In genomic region chr15:67107014-67107812, GRCh38 we compare ENCODE assay signal across 8 cellular contexts. TPM values are rescaled to one million over a fixed set of nuclear protein-coding genes. Genes with fewer than 3 reads are reported as not detected.
DNase-seq lines count a peak whose midpoint lies in the region; ATAC-seq and TF ChIP-seq lines count a peak whose summit lies in the region.

No MANE protein-coding gene starts in this region.

- DNase-seq in CD4-positive, CD25-positive, alpha-beta regulatory T cell = no peak
- DNase-seq in NCI-H69 (lab: John Stamatoyannopoulos, UW) = peak; percentile 73
- no peak for DNase-seq in esophagus squamous epithelium (lab: John Stamatoyannopoulos, UW)
- no peak for DNase-seq in omental fat pad (ENCODE audit: low spot score)
- no peak for DNase-seq in stimulated activated CD4-positive, alpha-beta T cell treated with anti-CD3 and anti-CD28 coated beads, Interleukin-4, amount 100 ng/mL, for 4 hours
- DNase-seq in GM23338 (ENCODE audit: low spot score) = no peak

- peak overlapping the region in 2 of 3 donors; percentile 87 to 97 for H3K27ac Mint-ChIP-seq in CD4-positive, CD25-positive, alpha-beta regulatory T cell
- H3K27ac Mint-ChIP-seq in GM23338 = no peak overlapping the region

- no peaks in the 10 kb centered on the region for H3F3A ChIP-seq in GM23338 (replicated peaks; ENCODE audit: low read depth)

- H3K9me3 ChIP-seq in CD4-positive, CD25-positive, alpha-beta regulatory T cell (ENCODE audit: control insufficient read depth in 2 of 2, low read length in 2 of 2) = peaks cover 0 to 4% of the 10 kb centered on the region in 2 experiments
- H3K9me3 ChIP-seq in esophagus squamous epithelium = no peaks in the 10 kb centered on the region

- 41 to 42% methylated on average over 12 of the region's 12 CpGs for WGBS in esophagus squamous epithelium, 2 donors

- no peaks in the 10 kb centered on the region for H4K20me1 ChIP-seq in GM23338 (replicated peaks; ENCODE audit: insufficient read depth)

- H3K4me1 Mint-ChIP-seq in CD4-positive, CD25-positive, alpha-beta regulatory T cell = peaks cover 21 to 74% (median 46%) of the 10 kb centered on the region in 4 donors
- peaks cover 24% of the 10 kb centered on the region for H3K4me1 Mint-ChIP-seq in GM23338

- intact Hi-C loops in esophagus squamous epithelium (cut with DNase I) = no loop called here

- no peak overlapping the region for H3K27ac ChIP-seq in CD4-positive, CD25-positive, alpha-beta regulatory T cell (ENCODE audit: insufficient read depth, low read length, poor library complexity, severe bottlenecking)
- H3K27ac ChIP-seq in esophagus squamous epithelium (peak overlapping the region; percentile 90 to 96 (median 94)), GM23338 (ENCODE audit: low read depth) (no peak overlapping the region)

- H3K4me2 ChIP-seq in GM23338 = no peak overlapping the region

- TF ChIP-seq CTCF in esophagus squamous epithelium (IDR thresholded peaks at IDR 0.05) (no peak), omental fat pad (IDR thresholded peaks at IDR 0.05) (no peak), GM23338 (conservative IDR thresholded peaks at IDR 0.05; ENCODE audit: low read depth in 2 of 2) (no peak)

- no peaks in the 10 kb centered on the region for H3K27me3 Mint-ChIP-seq in CD4-positive, CD25-positive, alpha-beta regulatory T cell
- peaks cover 5% of the 10 kb centered on the region for H3K27me3 Mint-ChIP-seq in GM23338 (ENCODE audit: insufficient read depth, low read depth, poor library complexity)

- H3K4me3 ChIP-seq in CD4-positive, CD25-positive, alpha-beta regulatory T cell (ENCODE audit: low read depth, low read length) = peak overlapping the region; percentile 42
- H3K4me3 ChIP-seq in esophagus squamous epithelium (no peak overlapping the region), GM23338 (no peak overlapping the region)

- H3K36me3 Mint-ChIP-seq in CD4-positive, CD25-positive, alpha-beta regulatory T cell = peaks cover 23% of the 10 kb centered on the region
- H3K36me3 Mint-ChIP-seq in GM23338 (ENCODE audit: low read depth) = peaks cover 17% of the 10 kb centered on the region; the same call in 2 of the 3 replicates

- H3K27me3 ChIP-seq in CD4-positive, CD25-positive, alpha-beta regulatory T cell (ENCODE audit: control insufficient read depth, insufficient read depth, low read length) = no peaks in the 10 kb centered on the region
- H3K27me3 ChIP-seq in esophagus squamous epithelium (no peaks in the 10 kb centered on the region), GM23338 (ENCODE audit: insufficient read depth) (no peaks in the 10 kb centered on the region)

- peaks cover 87% of the 10 kb centered on the region for H3K4me1 ChIP-seq in CD4-positive, CD25-positive, alpha-beta regulatory T cell (ENCODE audit: control insufficient read depth, insufficient read depth, low read length, poor library complexity, severe bottlenecking)
- H3K4me1 ChIP-seq in esophagus squamous epithelium (peaks cover 69 to 87% (median 75%) of the 10 kb centered on the region in 3 donors), GM23338 (ENCODE audit: insufficient read depth) (peaks cover 8% of the 10 kb centered on the region; the same call in 1 of the 2 replicates)

- H3K9me2 ChIP-seq in GM23338 (ENCODE audit: insufficient read depth) = 0 out of 2 replicates have a peak, but pooled peaks cover 3% of the 10 kb centered on the region

- H3K79me2 ChIP-seq in GM23338 (replicated peaks; ENCODE audit: insufficient read depth) = peaks cover 25% of the 10 kb centered on the region

- no peak overlapping the region for H2AFZ ChIP-seq in GM23338

- peaks cover 0 to 8% (median 0%) of the 10 kb centered on the region in 7 donors for H3K9me3 Mint-ChIP-seq in CD4-positive, CD25-positive, alpha-beta regulatory T cell
- peaks cover 20% of the 10 kb centered on the region; the same call in 2 of the 3 replicates for H3K9me3 Mint-ChIP-seq in GM23338

- peaks cover 2% of the 10 kb centered on the region for H3K36me3 ChIP-seq in CD4-positive, CD25-positive, alpha-beta regulatory T cell (ENCODE audit: control insufficient read depth, insufficient read depth, low read length)
- no peaks in the 10 kb centered on the region for H3K36me3 ChIP-seq in esophagus squamous epithelium
- peaks cover 8% of the 10 kb centered on the region for H3K36me3 ChIP-seq in GM23338 (ENCODE audit: insufficient read depth)

- peak in 1 of 4 donors; percentile 12 for TF ChIP-seq POLR2A in esophagus squamous epithelium (IDR thresholded peaks at IDR 0.05)

- no peak for ATAC-seq in CD4-positive, CD25-positive, alpha-beta regulatory T cell (ENCODE audit: low read depth in 2 of 2)
- ATAC-seq in omental fat pad (ENCODE audit: low FRiP score) (peak; percentile 82), GM18858 (IDR thresholded peaks at IDR 0.05; ENCODE audit: unreplicated experiment) (no peak), GM23338 (no peak), GM21526 (IDR thresholded peaks at IDR 0.05; ENCODE audit: low FRiP score, unreplicated experiment) (no peak)

- peak overlapping the region in 3 of 4 donors; percentile 6 to 77 (median 22) for H3K4me3 Mint-ChIP-seq in CD4-positive, CD25-positive, alpha-beta regulatory T cell
- H3K4me3 Mint-ChIP-seq in GM23338 = no peak overlapping the region

TF ChIP-seq in GM23338, 12 proteins besides CTCF, POLR2A, EP300 and RAD21:
- no peak for TF ChIP-seq ZNF462 (CRISPR knock-in tag; IDR thresholded peaks at IDR 0.05)
- TF ChIP-seq NANOG (IDR thresholded peaks at IDR 0.05; ENCODE audit: borderline replicate concordance) = no peak

RNA-seq across cellular contexts. Expression of gene SMAD3, which starts 41.8 kb away (rescaled TPM):
- total RNA-seq in CD4-positive, CD25-positive, alpha-beta regulatory T cell = 76.6 TPM
- 10 to 100 TPM; 12.0 to 17.0 (median 14.5) TPM for polyA plus RNA-seq in CD4-positive, CD25-positive, alpha-beta regulatory T cell
- total RNA-seq in esophagus squamous epithelium (100 to 1,000 TPM in 2 of 4 donors, 10 to 100 TPM in 2; 70.8 to 134 (median 105) TPM), omental fat pad (10 to 100 TPM; 30.9 to 58.1 (median 49.9) TPM)
- total RNA-seq in GM23338 (2014; rRNA removed; shearing (Covaris generic)) = 9.0 and 11.6 TPM in 2 replicates
- 3.4 and 4.9 TPM in 2 replicates for polyA plus RNA-seq in GM23338 (2016; fragmentation: Nextera tagmentation; extraction: Ambion mirVana)

Comparison
In these comparisons a context has a peak if more than half of its experiments do, and no peak if none do; other contexts are left out.
1. H3K27ac ChIP-seq: peak in esophagus squamous epithelium (4 of 4); none in CD4-positive, CD25-positive, alpha-beta regulatory T cell (single experiment) and GM23338 (single experiment).